In genomic region chr2:121816797-121817196, GRCh38 we compare ENCODE assay signal across 19 cellular contexts.
DNase-seq lines count a peak whose midpoint lies in the region; ATAC-seq, FAIRE-seq and TF ChIP-seq lines count a peak whose summit lies in the region.
"Had no signal": no experiment of that assay in that cellular context is flagged by ENCODE, and none has a peak within 500 bp of the region (broad histone marks: within the 10 kb centered on the region; RNA-seq: fewer than 3 reads in every experiment).

No MANE protein-coding gene starts in this region.

- H3K9me2 ChIP-seq in PC-3 (replicated peaks; ENCODE audit: low read length): no peaks in the 10 kb centered on the region

- peaks cover 27% of the 10 kb centered on the region for H3K27me3 ChIP-seq in PC-3 (ENCODE audit: low read length)
- H3K27me3 ChIP-seq: BE2C had no signal

- H3F3A ChIP-seq in PC-3 (ENCODE audit: low read length, unreplicated experiment): no peaks in the 10 kb centered on the region

- H3K4me2 ChIP-seq in PC-3 (ENCODE audit: low read length): no peak overlapping the region

- peaks cover 25% of the 10 kb centered on the region for H3K4me1 Mint-ChIP-seq in activated B cell treated with CpG ODN at 0.5 μM for 24 hours
- H3K4me1 Mint-ChIP-seq in stimulated activated memory B cell treated with anti-CD40 and anti-IgM and Interleukin-4, amounts not matched to agents 10 μg/mL and 1 μg/mL and 100 μg/mL, for 72 hours: peaks cover 12% of the 10 kb centered on the region
- H3K4me1 Mint-ChIP-seq: CD8-positive, alpha-beta memory T cell; T-cell had no signal

- no peaks in the 10 kb centered on the region for H3K9me3 ChIP-seq in PC-3 (ENCODE audit: low read length)
- H3K9me3 ChIP-seq: BE2C had no signal

- intact Hi-C loops in activated B cell treated with CpG ODN at 0.5 μM for 24 hours (cut with micrococcal nuclease) (no loop called here), PC-3 (cut with micrococcal nuclease) (no loop called here)

- H3K36me3 ChIP-seq in PC-3 (ENCODE audit: low read depth, low read length): no peaks in the 10 kb centered on the region
- H3K36me3 ChIP-seq: BE2C had no signal

- H3K4me1 ChIP-seq in PC-3 (ENCODE audit: insufficient read depth, low read length): no peaks in the 10 kb centered on the region
- H3K4me1 ChIP-seq: BE2C had no signal

- H4K20me1 ChIP-seq in PC-3 (ENCODE audit: low read length): no peaks in the 10 kb centered on the region

- H3K36me3 Mint-ChIP-seq in activated B cell treated with CpG ODN at 0.5 μM for 24 hours (ENCODE audit: low read depth): no peaks in the 10 kb centered on the region
- no peaks in the 10 kb centered on the region for H3K36me3 Mint-ChIP-seq in stimulated activated memory B cell treated with anti-CD40 and anti-IgM and Interleukin-4, amounts not matched to agents 10 μg/mL and 1 μg/mL and 100 μg/mL, for 72 hours
- H3K36me3 Mint-ChIP-seq: CD8-positive, alpha-beta memory T cell; T-cell had no signal

- no peak overlapping the region for H3K9ac ChIP-seq in PC-3 (ENCODE audit: low read length)
- H3K9ac ChIP-seq: GM23248 had no signal

- no TSS peak for BruUV-seq in PC-3 (replicated peaks; lab: Mats Ljungman, UMichigan)

- POLR2A ChIA-PET in activated B cell treated with CpG ODN at 0.5 μM for 24 hours (lab: Charles Lee) (no interaction called here), PC-3 (lab: Charles Lee; ENCODE audit: unreplicated experiment) (no interaction called here)

- H2AFZ ChIP-seq in PC-3 (ENCODE audit: low read length): no peak overlapping the region
- H2AFZ ChIP-seq: GM23248 had no signal

- peaks cover 2% of the 10 kb centered on the region for H3K27me3 Mint-ChIP-seq in activated B cell treated with CpG ODN at 0.5 μM for 24 hours
- peaks cover 44% of the 10 kb centered on the region for H3K27me3 Mint-ChIP-seq in stimulated activated memory B cell treated with anti-CD40 and anti-IgM and Interleukin-4, amounts not matched to agents 10 μg/mL and 1 μg/mL and 100 μg/mL, for 72 hours

- DNase-seq in GM12892 (ENCODE audit: insufficient read length) (no peak), activated B cell treated with CpG ODN at 0.5 μM for 24 hours (no peak), NCI-H524 treated with DMSO at 0.1 percent for 48 hours (lab: John Stamatoyannopoulos, UW) (no peak), PC-3 (no peak)
- DNase-seq: ACHN; BE2C; CD8-positive, alpha-beta memory T cell; EL; GM23248; Kasumi-1; NCI-H1417 treated with DMSO at 0.1 percent for 48 hours; NCI-H2029; NCI-H2171 treated with DMSO at 0.1 percent for 48 hours; NCI-H510A; OCI-M1; T-cell had no signal

- H3K27ac ChIP-seq in PC-3 (ENCODE audit: low read length): no peak overlapping the region
- H3K27ac ChIP-seq: GM23248 had no signal

- CTCF ChIA-PET in activated B cell treated with CpG ODN at 0.5 μM for 24 hours (lab: Charles Lee): no interaction called here
- CTCF ChIA-PET in PC-3 (lab: Charles Lee): no interaction called here

- ATAC-seq in HG03378 (IDR thresholded peaks at IDR 0.05; ENCODE audit: unreplicated experiment) (peak; percentile 51), activated B cell treated with CpG ODN at 0.5 μM for 24 hours (ENCODE audit: low read depth) (peak; percentile 40), HG03025 (IDR thresholded peaks at IDR 0.05; ENCODE audit: low FRiP score, unreplicated experiment) (no peak), PC-3 (no peak)
- ATAC-seq in stimulated activated memory B cell treated with anti-CD40 and anti-IgM and Interleukin-4, amounts not matched to agents 10 μg/mL and 1 μg/mL and 100 μg/mL, for 72 hours: peak; percentile 27
- ATAC-seq: T-cell had no signal

- H3K79me2 ChIP-seq in PC-3 (ENCODE audit: low read length): no peaks in the 10 kb centered on the region

- no peak overlapping the region for H3K27ac Mint-ChIP-seq in activated B cell treated with CpG ODN at 0.5 μM for 24 hours
- H3K27ac Mint-ChIP-seq in stimulated activated memory B cell treated with anti-CD40 and anti-IgM and Interleukin-4, amounts not matched to agents 10 μg/mL and 1 μg/mL and 100 μg/mL, for 72 hours: no peak overlapping the region
- H3K27ac Mint-ChIP-seq: CD8-positive, alpha-beta memory T cell; T-cell had no signal

- no peak overlapping the region for H3K4me3 Mint-ChIP-seq in activated B cell treated with CpG ODN at 0.5 μM for 24 hours
- H3K4me3 Mint-ChIP-seq in stimulated activated memory B cell treated with anti-CD40 and anti-IgM and Interleukin-4, amounts not matched to agents 10 μg/mL and 1 μg/mL and 100 μg/mL, for 72 hours: no peak overlapping the region
- H3K4me3 Mint-ChIP-seq: T-cell had no signal

- peaks cover 4% of the 10 kb centered on the region for H3K9me3 Mint-ChIP-seq in activated B cell treated with CpG ODN at 0.5 μM for 24 hours
- peaks cover 11% of the 10 kb centered on the region for H3K9me3 Mint-ChIP-seq in stimulated activated memory B cell treated with anti-CD40 and anti-IgM and Interleukin-4, amounts not matched to agents 10 μg/mL and 1 μg/mL and 100 μg/mL, for 72 hours
- H3K9me3 Mint-ChIP-seq: CD8-positive, alpha-beta memory T cell; T-cell had no signal

- no peak for TF ChIP-seq CTCF in activated B cell treated with CpG ODN at 0.5 μM for 24 hours (IDR thresholded peaks at IDR 0.05)
- no peak for TF ChIP-seq CTCF in PC-3 (conservative IDR thresholded peaks at IDR 0.05; ENCODE audit: low read depth, low read length)

- H3K4me3 ChIP-seq in PC-3 (ENCODE audit: low read length): no peak overlapping the region
- H3K4me3 ChIP-seq: GM23248 had no signal

- FAIRE-seq in GM12892 (lab: Jason Lieb, UNC): peak; percentile 48

- TF ChIP-seq POLR2A in GM12892 (IDR thresholded peaks at IDR 0.05; ENCODE audit: low read depth, low read length): no peak

Comparison
In these comparisons a context has a peak if more than half of its experiments do, and no peak if none do; other contexts are left out.
1. ATAC-seq: peak in HG03378 (single experiment), activated B cell treated with CpG ODN at 0.5 μM for 24 hours (single experiment) and stimulated activated memory B cell treated with anti-CD40 and anti-IgM and Interleukin-4, amounts not matched to agents 10 μg/mL and 1 μg/mL and 100 μg/mL, for 72 hours (single experiment); none in HG03025 (single experiment) and PC-3 (single experiment).